ENCODE assay signal across 23 cellular contexts in genomic region chr13:22744688-22745452, GRCh38.
DNase-seq lines count a peak whose midpoint lies in the region; ATAC-seq, FAIRE-seq and TF ChIP-seq lines count a peak whose summit lies in the region.
"Had no signal": no experiment of that assay in that cellular context is flagged by ENCODE, and none has a peak within 500 bp of the region (broad histone marks: within the 10 kb centered on the region; RNA-seq: fewer than 3 reads in every experiment).

No MANE protein-coding gene starts in this region.

- TF ChIP-seq POLR2A in HepG2 (IDR thresholded peaks at IDR 0.05; ENCODE audit: insufficient read depth in 1 of 2, low read depth in 2 of 2, low read length in 2 of 2) (no peak), right lobe of liver (IDR thresholded peaks at IDR 0.05) (no peak), breast epithelium (IDR thresholded peaks at IDR 0.05) (no peak)

- no peak for TF ChIP-seq RAD21 in HepG2 (CRISPR knock-in tag; IDR thresholded peaks at IDR 0.05)

- ATAC-seq in HepG2 (peak; percentile 58; the same call in 1 of the 3 replicates), right lobe of liver (no peak), GM19395 (IDR thresholded peaks at IDR 0.05; ENCODE audit: unreplicated experiment) (no peak), GM21447 (IDR thresholded peaks at IDR 0.05; ENCODE audit: unreplicated experiment) (no peak)
- ATAC-seq: activated naive CD8-positive, alpha-beta T cell treated with anti-CD3 and anti-CD28 coated beads, Interleukin-2, amount 50 U/mL, for 24 hours had no signal

- BruUV-seq in HepG2 (replicated peaks; lab: Mats Ljungman, UMichigan) = no TSS peak

- intact Hi-C loops in HepG2 (cut with micrococcal nuclease; ENCODE audit: unreplicated experiment) = loop anchor here (10.0 kb wide), 1 partner anchor 490 kb away; no protein-coding TSS in a partner anchor
- intact Hi-C loops in right lobe of liver (cut with DNase I) = no loop called here
- intact Hi-C loops in breast epithelium (cut with DNase I; ENCODE audit: low total_unique reads) = no loop called here

- no peak overlapping the region for H3K27ac ChIP-seq in HepG2 (ENCODE audit: extremely low read length, insufficient read depth, low read length)
- no peak overlapping the region for H3K27ac ChIP-seq in right lobe of liver
- peak overlapping the region in 1 of 2 donors; percentile 55 for H3K27ac ChIP-seq in breast epithelium
- H3K27ac ChIP-seq in WERI-Rb-1 = no peak overlapping the region
- H3K27ac ChIP-seq: neutrophil, skin epidermis, stomach had no signal

- no peak overlapping the region for H3K9ac ChIP-seq in HepG2 (ENCODE audit: insufficient read depth, low read depth, low read length)

- H3K4me1 ChIP-seq in HepG2 (ENCODE audit: insufficient read depth, low read length) (no peaks in the 10 kb centered on the region), right lobe of liver (no peaks in the 10 kb centered on the region), breast epithelium (no peaks in the 10 kb centered on the region)
- H3K4me1 ChIP-seq: BE2C, stomach, tibial nerve had no signal

- DNase-seq in HepG2 (ENCODE audit: low spot score) (no peak), right lobe of liver (no peak), NCI-H524 treated with DMSO at 0.1 percent for 48 hours (lab: John Stamatoyannopoulos, UW) (peak; percentile 56), breast epithelium (ENCODE audit: low spot score in 2 of 2) (no peak), WERI-Rb-1 (no peak)
- no peak for DNase-seq in stimulated activated CD4-positive, alpha-beta T cell treated with anti-CD3 and anti-CD28 coated beads, Interleukin-4, amount 100 ng/mL, for 4 hours
- DNase-seq: activated CD4-positive, alpha-beta T cell treated with anti-CD3 and anti-CD28 coated beads, Interleukin-2, amount 50 U/mL, for 4 hours; activated CD8-positive, alpha-beta memory T cell treated with anti-CD3 and anti-CD28 coated beads, Interleukin-2, amount 50 U/mL, for 4 hours; activated naive CD8-positive, alpha-beta T cell treated with anti-CD3 and anti-CD28 coated beads, Interleukin-2, amount 50 U/mL, for 24 hours; BE2C; kidney; NCI-H1092; NCI-H2029; NCI-H2227 treated with DMSO at 0.1 percent for 48 hours; stomach had no signal

- H3K79me2 ChIP-seq in HepG2 (ENCODE audit: insufficient read depth, low read length) = no peaks in the 10 kb centered on the region

- CTCF ChIA-PET in HepG2 (lab: Yijun Ruan, JAX; ENCODE audit: low intra/inter-chr PET ratio, low total read pairs) = no interaction called here

- H3K9me3 ChIP-seq in HepG2 (ENCODE audit: low read length) (no peaks in the 10 kb centered on the region), right lobe of liver (no peaks in the 10 kb centered on the region), breast epithelium (no peaks in the 10 kb centered on the region), WERI-Rb-1 (ENCODE audit: severe bottlenecking) (no peaks in the 10 kb centered on the region)
- H3K9me3 ChIP-seq: BE2C, neutrophil, stomach had no signal

- H2AFZ ChIP-seq in HepG2 (ENCODE audit: low read length) = no peak overlapping the region

- H3K4me3 ChIP-seq in HepG2 (replicated peaks in 1 of 3; ENCODE audit: insufficient read depth in 1 of 3, low read depth in 2 of 3, low read length in 3 of 3) (no peak overlapping the region), right lobe of liver (no peak overlapping the region), breast epithelium (peak overlapping the region in 2 of 3 donors; percentile 38 to 56), WERI-Rb-1 (ENCODE audit: low read depth, low read length) (no peak overlapping the region)
- H3K4me3 ChIP-seq: lung, stomach, tibial nerve had no signal

- TF ChIP-seq CTCF in HepG2 (CRISPR knock-in tag; IDR thresholded peaks at IDR 0.05) (no peak), right lobe of liver (IDR thresholded peaks at IDR 0.05) (no peak), breast epithelium (IDR thresholded peaks at IDR 0.05) (no peak), WERI-Rb-1 (IDR thresholded peaks at IDR 0.05; ENCODE audit: low read depth, low read length) (no peak)

- no peak for FAIRE-seq in HepG2 (lab: Jason Lieb, UNC)
- FAIRE-seq: colon, HTR-8/SVneo, kidney had no signal

- in situ Hi-C loops in HepG2 (cut with HindIII; ENCODE audit: extremely low pct_ligation_motif_present, low pct_unique_long_range_greater_than_20kb) = no loop called here

- POLR2A ChIA-PET in HepG2 (lab: Yijun Ruan, JAX) = no interaction called here

- H3K27me3 ChIP-seq in HepG2 (ENCODE audit: control insufficient read depth in 1 of 2, insufficient read depth in 2 of 2, low read length in 2 of 2) (no peaks in the 10 kb centered on the region), right lobe of liver (no peaks in the 10 kb centered on the region), breast epithelium (no peaks in the 10 kb centered on the region), WERI-Rb-1 (ENCODE audit: insufficient read depth, low read depth, severe bottlenecking) (peaks cover 58% of the 10 kb centered on the region)
- H3K27me3 ChIP-seq: BE2C, neutrophil, stomach, tibial nerve had no signal

- H3K36me3 ChIP-seq in HepG2 (replicated peaks in 1 of 2; ENCODE audit: control insufficient read depth in 1 of 2, insufficient read depth in 2 of 2, low read length in 2 of 2) (no peaks in the 10 kb centered on the region), right lobe of liver (no peaks in the 10 kb centered on the region), breast epithelium (no peaks in the 10 kb centered on the region), WERI-Rb-1 (no peaks in the 10 kb centered on the region)
- H3K36me3 ChIP-seq: BE2C, neutrophil, stomach, tibial nerve had no signal

- WGBS in HepG2 (ENCODE audit: low lambda C conversion rate) = 58% methylated on average over 22 of the region's 24 CpGs
- 78% methylated on average over 12 of the region's 24 CpGs for WGBS in right lobe of liver (ENCODE audit: insufficient coverage, low coverage, low lambda C conversion rate, missing lambda C conversion rate)

- peak overlapping the region; percentile 15; the same call in 1 of the 2 replicates for H3K4me2 ChIP-seq in HepG2 (ENCODE audit: low read depth, low read length)

- no peaks in the 10 kb centered on the region for H4K20me1 ChIP-seq in HepG2 (ENCODE audit: insufficient read depth, low read length)

- TF ChIP-seq EP300 in HepG2 (IDR thresholded peaks at IDR 0.05; ENCODE audit: low read depth in 2 of 2, low read length in 2 of 2) (no peak), HepG2 (CRISPR knock-in tag; IDR thresholded peaks at IDR 0.05; ENCODE audit: borderline replicate concordance) (no peak)

TF ChIP-seq in HepG2, 621 proteins besides CTCF, POLR2A, EP300 and RAD21:
- TF ChIP-seq DDIT3 (CRISPR knock-in tag; IDR thresholded peaks at IDR 0.05) (no peak), BRF2 (CRISPR knock-in tag; IDR thresholded peaks at IDR 0.05) (no peak), HNRNPL (IDR thresholded peaks at IDR 0.05; ENCODE audit: low read depth, low read length) (0 out of 2 replicates have a peak, but pooled peaks have one; percentile 56), RBFOX2 (IDR thresholded peaks at IDR 0.05; ENCODE audit: low read depth, low read length) (peak; percentile 48), POLR2G (IDR thresholded peaks at IDR 0.05; ENCODE audit: low read depth, low read length) (peak; percentile 42; the same call in 1 of the 2 replicates)

Comparison
In these comparisons a context has a peak if more than half of its experiments do, and no peak if none do; other contexts are left out.
1. H3K4me3 ChIP-seq: peak in breast epithelium (2 of 3); none in HepG2 (0 of 3), right lobe of liver (0 of 3) and WERI-Rb-1 (single experiment).